ENCODE assay signal across 8 cellular contexts in the genomic region with DNA sequence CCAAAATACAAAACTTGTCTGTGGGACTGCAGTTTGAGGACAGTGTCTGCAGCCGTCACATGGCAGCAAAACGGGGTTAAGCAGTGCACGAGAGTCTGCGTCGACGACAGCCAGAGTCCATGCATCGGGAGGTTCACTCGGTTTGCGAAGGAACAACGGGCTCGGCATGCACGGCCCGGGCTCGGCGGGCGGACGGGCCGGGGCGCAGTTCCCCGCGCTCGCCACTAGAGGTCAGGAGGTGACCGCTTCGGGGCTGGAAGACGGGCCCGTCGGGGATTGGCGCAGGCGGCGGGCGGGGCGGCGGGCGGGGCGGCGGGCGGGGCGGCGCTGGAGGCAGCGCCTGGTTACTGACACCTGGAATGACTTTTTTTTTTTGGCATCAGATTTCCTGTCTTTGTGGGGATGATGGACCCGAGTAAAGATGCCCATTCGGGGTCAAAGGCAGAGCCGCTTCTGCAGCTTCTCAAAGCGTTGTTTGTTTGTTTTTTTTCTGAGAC. TPM values are rescaled to one million over a fixed set of nuclear protein-coding genes. Genes with fewer than 3 reads are reported as not detected.
DNase-seq lines count a peak whose midpoint lies in the region; ATAC-seq and TF ChIP-seq lines count a peak whose summit lies in the region.

No MANE protein-coding gene starts in this region.

- H3K4me1 ChIP-seq in HCT116 (ENCODE audit: control insufficient read depth in 1 of 2, insufficient read depth in 2 of 2, low read length in 2 of 2) (peaks cover 2 to 5% of the 10 kb centered on the region in 2 experiments; a peak in 1 of 4 replicates), lung (ENCODE audit: control insufficient read depth in 2 of 2, insufficient read depth in 2 of 2, low read length in 2 of 2) (no peaks in the 10 kb centered on the region)

- TF ChIP-seq CTCF in CD4-positive, alpha-beta T cell (IDR thresholded peaks at IDR 0.05), result peak; percentile 86
- TF ChIP-seq CTCF in HCT116 (IDR thresholded peaks at IDR 0.05 in 2 of 3, conservative IDR thresholded peaks at IDR 0.05 in 1 of 3; ENCODE audit: borderline replicate concordance in 1 of 3, insufficient read depth in 1 of 3, low read depth in 2 of 3, low read length in 2 of 3) (peak; percentile 67 to 79 (median 72)), lung (IDR thresholded peaks at IDR 0.05; ENCODE audit: control extremely low read depth, extremely low read depth) (peak; percentile 90)

- no peaks in the 10 kb centered on the region for H3K36me3 Mint-ChIP-seq in CD4-positive, alpha-beta T cell (ENCODE audit: low read depth)

- peak; percentile 69 to 92 (median 82) for DNase-seq in CD4-positive, alpha-beta T cell
- DNase-seq in HCT116 (ENCODE audit: low read depth, low spot score) (peak; percentile 29), NCI-H526 treated with DMSO at 0.1 percent for 48 hours (lab: John Stamatoyannopoulos, UW) (peak; percentile 6), dedifferentiated amniotic fluid mesenchymal stem cell (ENCODE audit: extremely low spot score) (peak; percentile 22), lung (ENCODE audit: low spot score) (peak; percentile 88)
- DNase-seq in activated CD4-positive, alpha-beta T cell treated with anti-CD3 and anti-CD28 coated beads, Interleukin-2, amount 50 U/mL, for 48 hours, result peak; percentile 91
- DNase-seq in stimulated activated CD4-positive, alpha-beta T cell treated with anti-CD3 and anti-CD28 coated beads, TNF-alpha, amount 100 ng/mL, for 4 hours (ENCODE audit: low read depth in 3 of 3), result peak; percentile 75 to 80 (median 77)

- no peaks in the 10 kb centered on the region for H3K4me1 Mint-ChIP-seq in CD4-positive, alpha-beta T cell (ENCODE audit: low read depth)

- no peak overlapping the region for H3K27ac Mint-ChIP-seq in CD4-positive, alpha-beta T cell

- H2AFZ ChIP-seq in HCT116 (ENCODE audit: low read depth, low read length, poor library complexity, severe bottlenecking), result no peak overlapping the region

- H3K9me3 ChIP-seq in CD4-positive, alpha-beta T cell (ENCODE audit: control insufficient read depth, low read length), result no peaks in the 10 kb centered on the region
- H3K9me3 ChIP-seq in HCT116 (ENCODE audit: control insufficient read depth in 1 of 2, insufficient read depth in 1 of 2, low read depth in 1 of 2, low read length in 2 of 2) (no peaks in the 10 kb centered on the region), lung (ENCODE audit: control insufficient read depth in 2 of 2, insufficient read depth in 1 of 2, low read length in 1 of 2) (no peaks in the 10 kb centered on the region)

- 2 to 3% methylated on average over 44 of the region's 44 CpGs for WGBS in lung, 2 donors

- TF ChIP-seq RAD21 in HCT116 (IDR thresholded peaks at IDR 0.05; ENCODE audit: low read depth), result peak; percentile 84

- intact Hi-C loops in CD4-positive, alpha-beta T cell (cut with DNase I, micrococcal nuclease), result loop anchor here (2.0 kb wide), 6 partner anchors 243 to 913 kb away; partner anchors contain the start of gene TIMM22 (in 1 of the 2)
- intact Hi-C loops in HCT116 (cut with micrococcal nuclease), result loop anchor here (2.0 to 5.0 kb wide), 2 partner anchors 243 to 853 kb away; partner anchors contain the start of gene TIMM22

- CTCF ChIA-PET in CD4-positive, alpha-beta T cell (lab: Charles Lee), result no interaction called here
- CTCF ChIA-PET in HCT116 (lab: Charles Lee), result no interaction called here

- no peaks in the 10 kb centered on the region for H3K27me3 ChIP-seq in CD4-positive, alpha-beta T cell (ENCODE audit: control insufficient read depth, insufficient read depth, low read length)
- H3K27me3 ChIP-seq in HCT116 (ENCODE audit: insufficient read depth, low read length) (no peaks in the 10 kb centered on the region), lung (ENCODE audit: control insufficient read depth, insufficient read depth) (no peaks in the 10 kb centered on the region)

- RAD21 ChIA-PET in HCT116 (lab: Charles Lee; ENCODE audit: low non-redundant PET in 1 of 2, low total read pairs in 2 of 2, uncharacterized antibody in 2 of 2, unreplicated experiment in 2 of 2), result no interaction called here

- H3K79me2 ChIP-seq in HCT116 (ENCODE audit: insufficient read depth, low read length), result no peaks in the 10 kb centered on the region

- POLR2A ChIA-PET in CD4-positive, alpha-beta T cell (lab: Charles Lee), result no interaction called here
- POLR2A ChIA-PET in HCT116 (lab: Charles Lee), result no interaction called here

- H3K27me3 Mint-ChIP-seq in CD4-positive, alpha-beta T cell, result no peaks in the 10 kb centered on the region

- BruUV-seq in HCT116 (replicated peaks; lab: Mats Ljungman, UMichigan), result no TSS peak

- H3K36me3 ChIP-seq in HCT116 (ENCODE audit: control insufficient read depth in 1 of 2, insufficient read depth in 2 of 2, low read length in 2 of 2) (no peaks in the 10 kb centered on the region), lung (ENCODE audit: control insufficient read depth in 2 of 2, insufficient read depth in 2 of 2, low read length in 2 of 2) (no peaks in the 10 kb centered on the region)

- H3K27ac ChIP-seq in CD4-positive, alpha-beta T cell (ENCODE audit: low read depth, low read length), result no peak overlapping the region
- H3K27ac ChIP-seq in HCT116 (ENCODE audit: low read depth, low read length), result no peak overlapping the region
- no peak overlapping the region for H3K27ac ChIP-seq in lung (ENCODE audit: low read depth in 1 of 2, low read length in 1 of 2)

- no peak overlapping the region for H3K9ac ChIP-seq in HCT116 (ENCODE audit: low read length)

- no peak overlapping the region; the same call in 1 of the 2 replicates for H3K4me2 ChIP-seq in HCT116 (ENCODE audit: low read length)

- H3K9me2 ChIP-seq in HCT116 (ENCODE audit: insufficient read depth), result no peaks in the 10 kb centered on the region

- H4K20me1 ChIP-seq in HCT116 (ENCODE audit: insufficient read depth), result no peaks in the 10 kb centered on the region

- peak; percentile 97 for ATAC-seq in CD4-positive, alpha-beta T cell (ENCODE audit: poor library complexity)
- ATAC-seq in HCT116 (peak; percentile 93), lung (ENCODE audit: insufficient read depth, low FRiP score) (peak; percentile 93), HG03045 (IDR thresholded peaks at IDR 0.05; ENCODE audit: unreplicated experiment) (no peak)

- H3K9me3 Mint-ChIP-seq in CD4-positive, alpha-beta T cell, result no peaks in the 10 kb centered on the region

- TF ChIP-seq POLR2A in HCT116 (IDR thresholded peaks at IDR 0.05; ENCODE audit: borderline replicate concordance, extremely low read depth, insufficient read depth, insufficient read length), result no peak

- H3K4me3 ChIP-seq in HCT116 (replicated peaks in 1 of 2; ENCODE audit: low read depth in 1 of 2, low read length in 2 of 2), result no peak overlapping the region
- no peak overlapping the region for H3K4me3 ChIP-seq in lung

- no peak overlapping the region for H3K4me3 Mint-ChIP-seq in CD4-positive, alpha-beta T cell

TF ChIP-seq in HCT116, 20 proteins besides CTCF, POLR2A, EP300 and RAD21:
- TF ChIP-seq ELF1 (IDR thresholded peaks at IDR 0.05; ENCODE audit: borderline replicate concordance, low read depth), result no peak
- 0 out of 2 replicates have a peak, but pooled peaks have one; percentile 45 for TF ChIP-seq CBX3 (IDR thresholded peaks at IDR 0.05; ENCODE audit: low read depth)
- no peak for TF ChIP-seq EGR1 (IDR thresholded peaks at IDR 0.05; ENCODE audit: low read depth)
- TF ChIP-seq ZFX (IDR thresholded peaks at IDR 0.05), result no peak
- no peak for TF ChIP-seq ZNF274 (IDR thresholded peaks at IDR 0.05; ENCODE audit: low read depth, low read length)
- TF ChIP-seq POLR2AphosphoS5 (IDR thresholded peaks at IDR 0.05; ENCODE audit: low read depth, low read length), result peak; percentile 34
- peak; percentile 41 for TF ChIP-seq YY1 (IDR thresholded peaks at IDR 0.05; ENCODE audit: extremely low read depth, insufficient replicate concordance, low read depth, low read length)
- no peak for TF ChIP-seq TCF7L2 (IDR thresholded peaks at IDR 0.05; ENCODE audit: borderline replicate concordance, extremely low read depth, insufficient read depth, insufficient read length)
- TF ChIP-seq EZH2phosphoT487 (IDR thresholded peaks at IDR 0.05; ENCODE audit: borderline replicate concordance), result no peak
- no peak for TF ChIP-seq CEBPB (IDR thresholded peaks at IDR 0.05; ENCODE audit: low read depth)
- TF ChIP-seq MAX (IDR thresholded peaks at IDR 0.05), result peak; percentile 75
- no peak; the same call in 1 of the 2 replicates for TF ChIP-seq SP1 (IDR thresholded peaks at IDR 0.05; ENCODE audit: low read depth)

RNA-seq across cellular contexts. Expression of gene SCGB1C2, which starts 6.5 kb away (rescaled TPM):
- not detected for total RNA-seq in CD4-positive, alpha-beta T cell
- not detected for total RNA-seq in HCT116 (2021; ENCODE audit: unreplicated experiment)
- polyA plus RNA-seq in HCT116 (2012), result not detected in 2 replicates
- total RNA-seq in lung, result not detected
- not detected for polyA plus RNA-seq in lung

RNA-seq across cellular contexts. Expression of gene DOC2B, which starts 37.6 kb away (rescaled TPM):
- total RNA-seq in CD4-positive, alpha-beta T cell, result under 1 TPM; 0.08 to 0.34 TPM
- total RNA-seq in HCT116 (2021; ENCODE audit: unreplicated experiment), result 15.2 TPM
- polyA plus RNA-seq in HCT116 (2012), result 7.5 and 9.8 TPM in 2 replicates
- total RNA-seq in lung, result 1 to 10 TPM; 5.1 to 7.5 TPM
- polyA plus RNA-seq in lung, result 1 to 10 TPM; 3.0 to 5.5 TPM

Comparison
In these comparisons a context has a peak if more than half of its experiments do, and no peak if none do; other contexts are left out.
1. DNase-seq: peak in every context shown above with its lines; median percentile 91 in activated CD4-positive, alpha-beta T cell treated with anti-CD3 and anti-CD28 coated beads, Interleukin-2, amount 50 U/mL, for 48 hours; 88 in lung; 82 in CD4-positive, alpha-beta T cell; 77 in stimulated activated CD4-positive, alpha-beta T cell treated with anti-CD3 and anti-CD28 coated beads, TNF-alpha, amount 100 ng/mL, for 4 hours; 29 in HCT116; 22 in dedifferentiated amniotic fluid mesenchymal stem cell; 6 in NCI-H526 treated with DMSO at 0.1 percent for 48 hours.
2. RNA of gene DOC2B, which starts 37.6 kb away (total RNA-seq): 15.2 TPM in HCT116 (single experiment) and 5.1 to 7.5 TPM in lung; 0.08 to 0.34 TPM in CD4-positive, alpha-beta T cell; every median in the first group is over 4 times any median in the second.
3. Peak in every context shown above with its lines, with median percentiles within 50 percentile points of each other: CTCF ChIP-seq.